In genomic region chr5:90054612-90055011, GRCh38 we compare ENCODE assay signal across 17 cellular contexts.
A peak's percentile ranks its signal among the peaks of the same experiment; 100 is the strongest.
DNase-seq lines count a peak whose midpoint lies in the region; TF ChIP-seq lines count a peak whose summit lies in the region.
"Had no signal": no experiment of that assay in that cellular context is flagged by ENCODE, and none has a peak within 500 bp of the region (broad histone marks: within the 10 kb centered on the region; RNA-seq: fewer than 3 reads in every experiment).

No MANE protein-coding gene starts in this region.

- H3K27me3 ChIP-seq in adipocyte (replicated peaks; ENCODE audit: control insufficient read depth, insufficient read depth, low read length) (no peaks in the 10 kb centered on the region), uterus (no peaks in the 10 kb centered on the region)
- H3K27me3 ChIP-seq: MG63 had no signal

- H3K36me3 ChIP-seq in adipocyte (ENCODE audit: control insufficient read depth, insufficient read depth, low read length, severe bottlenecking) (no peaks in the 10 kb centered on the region), uterus (no peaks in the 10 kb centered on the region)
- H3K36me3 ChIP-seq: MG63 had no signal

- peaks cover 18% of the 10 kb centered on the region for H3K4me1 ChIP-seq in adipocyte (ENCODE audit: control insufficient read depth, insufficient read depth, low read length)
- peaks cover 0 to 4% of the 10 kb centered on the region in 2 donors for H3K4me1 ChIP-seq in uterus

- H3K9me3 Mint-ChIP-seq in HFFc6 = peaks cover 6% of the 10 kb centered on the region
- H3K9me3 Mint-ChIP-seq: GM23338 had no signal

- H3K9ac ChIP-seq in adipocyte (ENCODE audit: low read length) = no peak overlapping the region

- no peak for TF ChIP-seq POLR2A in uterus (IDR thresholded peaks at IDR 0.05)

- no peaks in the 10 kb centered on the region for H3K36me3 Mint-ChIP-seq in HFFc6 (ENCODE audit: low read depth)
- H3K36me3 Mint-ChIP-seq: CD4-positive, alpha-beta memory T cell had no signal

- DNase-seq in HFFc6 (no peak), adipocyte (ENCODE audit: low read depth) (peak; percentile 8), fibroblast of mammary gland (ENCODE audit: low read depth) (peak; percentile 11), uterus (no peak), NCI-H1417 (lab: John Stamatoyannopoulos, UW) (no peak), NCI-H1694 (lab: John Stamatoyannopoulos, UW) (no peak)
- DNase-seq in activated naive CD4-positive, alpha-beta T cell treated with Interleukin-2 at 50 U/mL for 16 hours = no peak
- DNase-seq: CD4-positive, alpha-beta memory T cell; KG1; MG63; NCI-H1105; NCI-H187 treated with DMSO at 0.1 percent for 48 hours; NCI-H2171; SIG-M5; SW 1271 had no signal

- TF ChIP-seq CTCF in HFFc6 (IDR thresholded peaks at IDR 0.05) (no peak), fibroblast of mammary gland (conservative IDR thresholded peaks at IDR 0.05; ENCODE audit: control insufficient read depth, insufficient read depth, low read depth, low read length) (no peak), uterus (IDR thresholded peaks at IDR 0.05) (no peak)

- no peak overlapping the region for H3K4me3 ChIP-seq in adipocyte (ENCODE audit: low read length)
- no peak overlapping the region for H3K4me3 ChIP-seq in fibroblast of mammary gland (ENCODE audit: control insufficient read depth, low read depth, low read length)
- no peak overlapping the region for H3K4me3 ChIP-seq in uterus
- H3K4me3 ChIP-seq: GM23338, MG63 had no signal

- H3K27me3 Mint-ChIP-seq in HFFc6 (ENCODE audit: insufficient read depth) = no peaks in the 10 kb centered on the region
- H3K27me3 Mint-ChIP-seq: CD4-positive, alpha-beta memory T cell had no signal

- no peak overlapping the region for H3K27ac ChIP-seq in uterus

- H3K4me1 Mint-ChIP-seq in HFFc6 (ENCODE audit: low read depth) = peaks cover 21% of the 10 kb centered on the region; the same call in 1 of the 2 replicates
- H3K4me1 Mint-ChIP-seq: B cell; CD4-positive, alpha-beta memory T cell had no signal

- intact Hi-C loops in uterus (cut with DNase I; ENCODE audit: low total_unique reads) = no loop called here

- H3K9me3 ChIP-seq in adipocyte (ENCODE audit: control insufficient read depth, low read length) = no peaks in the 10 kb centered on the region
- H3K9me3 ChIP-seq in uterus = no peaks in the 10 kb centered on the region
- H3K9me3 ChIP-seq: MG63 had no signal

- H3K4me3 Mint-ChIP-seq in HFFc6 = peak overlapping the region; percentile 73; the same call in 1 of the 2 replicates
- H3K4me3 Mint-ChIP-seq: B cell; CD4-positive, alpha-beta memory T cell; GM23338 had no signal

- H3K27ac Mint-ChIP-seq in HFFc6 = no peak overlapping the region
- H3K27ac Mint-ChIP-seq: B cell; CD4-positive, alpha-beta memory T cell had no signal

Comparison
In these comparisons a context has a peak if more than half of its experiments do, and no peak if none do; other contexts are left out.
1. DNase-seq: peak in adipocyte (single experiment) and fibroblast of mammary gland (single experiment); none in HFFc6 (single experiment), uterus (0 of 2), activated naive CD4-positive, alpha-beta T cell treated with Interleukin-2 at 50 U/mL for 16 hours (single experiment), NCI-H1417 (0 of 3) and NCI-H1694 (single experiment).